ENCODE assay signal across 15 cellular contexts in the genomic region with DNA sequence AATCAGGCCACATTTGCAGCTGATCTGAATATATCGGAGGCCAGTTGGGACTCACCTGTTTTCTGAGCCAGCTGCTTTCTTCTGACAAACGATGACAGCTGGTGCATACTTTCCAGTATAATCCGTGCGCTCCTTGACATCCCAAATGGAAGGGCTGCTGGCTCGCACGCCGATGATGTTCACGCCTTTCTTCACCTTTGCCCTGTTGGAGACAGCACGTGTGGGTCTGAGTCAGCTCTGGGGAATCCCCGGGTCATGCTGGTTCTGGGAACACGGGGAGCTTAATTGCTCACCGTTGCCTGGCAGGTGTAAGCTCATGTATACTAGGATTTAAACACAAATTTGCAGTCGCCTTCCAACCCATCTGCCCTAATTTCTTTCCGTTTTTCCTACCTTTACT.
DNase-seq lines count a peak whose midpoint lies in the region; ATAC-seq and TF ChIP-seq lines count a peak whose summit lies in the region.
"Had no signal": no experiment of that assay in that cellular context is flagged by ENCODE, and none has a peak within 500 bp of the region (broad histone marks: within the 10 kb centered on the region; RNA-seq: fewer than 3 reads in every experiment).

No MANE protein-coding gene starts in this region.

- peak; percentile 77 for ATAC-seq in esophagus mucosa
- ATAC-seq: naive thymus-derived CD8-positive, alpha-beta T cell had no signal

- intact Hi-C loops in OCI-LY7 (cut with micrococcal nuclease; ENCODE audit: unreplicated experiment): no loop called here

- DNase-seq in NCI-H187 (lab: John Stamatoyannopoulos, UW) (peak; percentile 20 to 38), NCI-H187 treated with DMSO at 0.1 percent for 48 hours (lab: John Stamatoyannopoulos, UW) (no peak), NCI-H526 treated with DMSO at 0.1 percent for 48 hours (lab: John Stamatoyannopoulos, UW) (peak; percentile 63), retinal pigment epithelial cell (ENCODE audit: low read depth) (peak; percentile 48), GM10266 (ENCODE audit: extremely low spot score) (no peak), OCI-LY7 (ENCODE audit: low spot score) (no peak)
- no peak for DNase-seq in activated CD4-positive, alpha-beta T cell treated with anti-CD3 and anti-CD28 coated beads for 48 hours
- DNase-seq: activated CD4-positive, alpha-beta T cell treated with anti-CD3 and anti-CD28 coated beads, Interleukin-2, amount 10 ng/mL, durations not matched to agents 24 days and 14 days; DMS 273 treated with DMSO at 0.1 percent for 48 hours; erythroblast; naive thymus-derived CD8-positive, alpha-beta T cell; NCI-H345; SK-N-SH had no signal

- H3K4me2 ChIP-seq in OCI-LY7 (ENCODE audit: low read length): no peak overlapping the region
- H3K4me2 ChIP-seq: SK-N-SH had no signal

- H3K9me2 ChIP-seq in OCI-LY7 (ENCODE audit: insufficient read depth, low read length): no peaks in the 10 kb centered on the region
- H3K9me2 ChIP-seq: SK-N-SH had no signal

- TF ChIP-seq CTCF in retinal pigment epithelial cell (conservative IDR thresholded peaks at IDR 0.05; ENCODE audit: low read depth, low read length) (no peak), GM10266 (IDR thresholded peaks at IDR 0.05; ENCODE audit: control insufficient read depth, insufficient read depth, low read depth, missing control alignments) (no peak), OCI-LY7 (conservative IDR thresholded peaks at IDR 0.05; ENCODE audit: low read length) (no peak)

- no peaks in the 10 kb centered on the region for H3K36me3 ChIP-seq in OCI-LY7 (ENCODE audit: insufficient read depth, low read length)
- H3K36me3 ChIP-seq: thoracic aorta had no signal

- CTCF ChIA-PET in OCI-LY7 (lab: Charles Lee; ENCODE audit: unreplicated experiment): no interaction called here

- H3K27ac ChIP-seq in OCI-LY7 (ENCODE audit: low read depth, low read length, poor library complexity, severe bottlenecking): no peak overlapping the region
- H3K27ac ChIP-seq: thoracic aorta had no signal

- H2AFZ ChIP-seq in OCI-LY7 (ENCODE audit: low read length): no peak overlapping the region

- H3K79me2 ChIP-seq in OCI-LY7 (ENCODE audit: insufficient read depth, low read depth, low read length): no peaks in the 10 kb centered on the region

- no TSS peak for BruUV-seq in OCI-LY7 (replicated peaks; lab: Mats Ljungman, UMichigan)

- no peaks in the 10 kb centered on the region for H3K9me3 ChIP-seq in OCI-LY7 (ENCODE audit: low read length)
- H3K9me3 ChIP-seq: SK-N-SH, thoracic aorta had no signal

- POLR2A ChIA-PET in OCI-LY7 (lab: Charles Lee): no interaction called here

- H3K4me1 ChIP-seq in OCI-LY7 (ENCODE audit: insufficient read depth, low read length, poor library complexity, severe bottlenecking): no peaks in the 10 kb centered on the region

- H3K4me3 ChIP-seq in retinal pigment epithelial cell (ENCODE audit: low read length): no peak overlapping the region
- H3K4me3 ChIP-seq in OCI-LY7 (ENCODE audit: low read depth, low read length, poor library complexity, severe bottlenecking): no peak overlapping the region
- H3K4me3 ChIP-seq: thoracic aorta had no signal

- H4K20me1 ChIP-seq in OCI-LY7 (ENCODE audit: insufficient read depth, low read length): no peaks in the 10 kb centered on the region

Comparison
In these comparisons a context has a peak if more than half of its experiments do, and no peak if none do; other contexts are left out.
1. DNase-seq: peak in NCI-H187 (2 of 2), NCI-H526 treated with DMSO at 0.1 percent for 48 hours (single experiment) and retinal pigment epithelial cell (single experiment); none in NCI-H187 treated with DMSO at 0.1 percent for 48 hours (single experiment), GM10266 (single experiment), OCI-LY7 (single experiment) and activated CD4-positive, alpha-beta T cell treated with anti-CD3 and anti-CD28 coated beads for 48 hours (single experiment).